Comparison of ENCODE assay signal across 17 cellular contexts in the genomic region with DNA sequence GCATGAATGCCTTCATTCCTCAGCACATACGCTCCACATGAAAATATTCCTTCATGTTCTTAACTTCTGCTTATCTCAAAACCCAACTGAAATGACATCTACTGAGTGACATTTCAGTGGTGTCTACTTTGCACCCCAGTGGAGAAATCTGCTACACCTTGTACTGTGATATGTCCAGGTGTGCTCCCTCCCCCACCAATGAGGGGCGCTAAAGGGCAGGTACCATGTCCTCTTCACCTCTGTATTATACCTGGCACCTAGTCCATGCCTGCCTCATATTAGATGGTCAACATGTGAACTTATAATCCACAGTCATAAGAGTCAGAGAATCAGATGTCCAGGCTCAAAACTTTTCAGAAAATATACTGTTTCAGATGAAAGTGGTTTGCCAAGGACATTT. TPM values are rescaled to one million over a fixed set of nuclear protein-coding genes. Genes with fewer than 3 reads are reported as not detected.
DNase-seq lines count a peak whose midpoint lies in the region; ATAC-seq and TF ChIP-seq lines count a peak whose summit lies in the region.
"Had no signal": no experiment of that assay in that cellular context is flagged by ENCODE, and none has a peak within 500 bp of the region (broad histone marks: within the 10 kb centered on the region; RNA-seq: fewer than 3 reads in every experiment).

No MANE protein-coding gene starts in this region.

- no peak overlapping the region for H3K4me3 Mint-ChIP-seq in GM23338
- H3K4me3 Mint-ChIP-seq: type B pancreatic cell had no signal

- H3K4me2 ChIP-seq in GM23338: peak overlapping the region; percentile 96; the same call in 1 of the 2 replicates

- H3K27ac ChIP-seq in GM23338 (ENCODE audit: low read depth): no peak overlapping the region
- H3K27ac ChIP-seq: psoas muscle had no signal

- H3K79me2 ChIP-seq in GM23338 (replicated peaks; ENCODE audit: insufficient read depth): peaks cover 72% of the 10 kb centered on the region

- H3K27ac Mint-ChIP-seq in activated naive CD4-positive, alpha-beta T cell treated with anti-CD3 and anti-CD28 coated beads, Interleukin-2, amount 50 U/mL, for 72 hours: no peak overlapping the region
- no peak overlapping the region for H3K27ac Mint-ChIP-seq in GM23338
- H3K27ac Mint-ChIP-seq: type B pancreatic cell had no signal

- H3K4me3 ChIP-seq in GM23338 (no peak overlapping the region), mucosa of descending colon (no peak overlapping the region)

- H3K9me2 ChIP-seq in GM23338 (ENCODE audit: insufficient read depth): no peaks in the 10 kb centered on the region

- no peak for ATAC-seq in activated naive CD4-positive, alpha-beta T cell treated with anti-CD3 and anti-CD28 coated beads, Interleukin-2, amount 50 U/mL, for 72 hours
- ATAC-seq in GM23338: no peak
- ATAC-seq in mucosa of descending colon: no peak
- ATAC-seq in GM21526 (IDR thresholded peaks at IDR 0.05; ENCODE audit: low FRiP score, unreplicated experiment): no peak
- ATAC-seq: left cardiac atrium, psoas muscle had no signal

- intact Hi-C loops in mucosa of descending colon (cut with DNase I, micrococcal nuclease): no loop called here

- peaks cover 21 to 28% of the 10 kb centered on the region in 2 donors for H3K36me3 Mint-ChIP-seq in activated naive CD4-positive, alpha-beta T cell treated with anti-CD3 and anti-CD28 coated beads, Interleukin-2, amount 50 U/mL, for 72 hours
- H3K36me3 Mint-ChIP-seq in GM23338 (ENCODE audit: low read depth): peaks cover 28% of the 10 kb centered on the region

- DNase-seq in activated naive CD4-positive, alpha-beta T cell treated with Interleukin-2 at 50 U/mL for 16 hours: peak; percentile 8
- DNase-seq in activated naive CD4-positive, alpha-beta T cell treated with anti-CD3 and anti-CD28 coated beads, Interleukin-2, amount 50 U/mL, for 72 hours (ENCODE audit: low spot score in 2 of 2): no peak
- DNase-seq in GM23338 (ENCODE audit: low spot score) (peak; percentile 46), RPMI8226 (peak; percentile 73), mucosa of descending colon (peak in 2 of 3 donors; percentile 33 to 39), SKM-1 (lab: John Stamatoyannopoulos, UW; ENCODE audit: unreplicated experiment) (no peak), NCI-H146 treated with DMSO at 0.1 percent for 48 hours (lab: John Stamatoyannopoulos, UW; ENCODE audit: unreplicated experiment) (no peak)
- DNase-seq: DMS153, head of caudate nucleus, IMR-90, left cardiac atrium, NCI-H1436, NCI-H774, psoas muscle, SHP77 treated with DMSO at 0.1 percent for 48 hours had no signal

- H3K9me3 Mint-ChIP-seq in activated naive CD4-positive, alpha-beta T cell treated with anti-CD3 and anti-CD28 coated beads, Interleukin-2, amount 50 U/mL, for 72 hours: no peaks in the 10 kb centered on the region
- no peaks in the 10 kb centered on the region for H3K9me3 Mint-ChIP-seq in GM23338
- H3K9me3 Mint-ChIP-seq: type B pancreatic cell had no signal

- peaks cover 3% of the 10 kb centered on the region; the same call in 1 of the 2 replicates for H3F3A ChIP-seq in GM23338 (replicated peaks; ENCODE audit: low read depth)

- TF ChIP-seq CTCF in GM23338 (conservative IDR thresholded peaks at IDR 0.05; ENCODE audit: low read depth in 2 of 2) (peak; percentile 66 to 75), mucosa of descending colon (IDR thresholded peaks at IDR 0.05) (no peak)

- H3K9me3 ChIP-seq in mucosa of descending colon: no peaks in the 10 kb centered on the region
- H3K9me3 ChIP-seq: psoas muscle had no signal

- H3K27me3 ChIP-seq in GM23338 (ENCODE audit: insufficient read depth): no peaks in the 10 kb centered on the region

- peaks cover 27% of the 10 kb centered on the region for H4K20me1 ChIP-seq in GM23338 (replicated peaks; ENCODE audit: insufficient read depth)

- no peak overlapping the region for H2AFZ ChIP-seq in GM23338

- H3K4me1 Mint-ChIP-seq in GM23338: peaks cover 26% of the 10 kb centered on the region

- peaks cover 25% of the 10 kb centered on the region for H3K4me1 ChIP-seq in GM23338 (ENCODE audit: insufficient read depth)
- H3K4me1 ChIP-seq in mucosa of descending colon (ENCODE audit: low read depth): peaks cover 10% of the 10 kb centered on the region

- H3K27me3 Mint-ChIP-seq in GM23338 (ENCODE audit: insufficient read depth, low read depth, poor library complexity): peaks cover 8% of the 10 kb centered on the region
- H3K27me3 Mint-ChIP-seq: type B pancreatic cell had no signal

- H3K36me3 ChIP-seq in GM23338 (ENCODE audit: insufficient read depth): peaks cover 10% of the 10 kb centered on the region; the same call in 1 of the 2 replicates
- H3K36me3 ChIP-seq in mucosa of descending colon (ENCODE audit: low read depth): no peaks in the 10 kb centered on the region

TF ChIP-seq in GM23338, 12 proteins besides CTCF, POLR2A, EP300 and RAD21 (continues in another document):
- TF ChIP-seq NANOG (IDR thresholded peaks at IDR 0.05; ENCODE audit: borderline replicate concordance) (no peak), CREB1 (CRISPR knock-in tag; IDR thresholded peaks at IDR 0.05; ENCODE audit: low read depth) (no peak), ZNF331 (CRISPR knock-in tag; IDR thresholded peaks at IDR 0.05; ENCODE audit: low read depth) (no peak), STAT1 (IDR thresholded peaks at IDR 0.05; ENCODE audit: unreplicated experiment) (no peak), EZH2phosphoT487 (IDR thresholded peaks at IDR 0.05; ENCODE audit: unreplicated experiment) (no peak), EZH2 (IDR thresholded peaks at IDR 0.05; ENCODE audit: low read depth, unreplicated experiment) (no peak), ZNF114 (CRISPR knock-in tag; IDR thresholded peaks at IDR 0.05) (no peak)
- TF ChIP-seq, protein P1, sequence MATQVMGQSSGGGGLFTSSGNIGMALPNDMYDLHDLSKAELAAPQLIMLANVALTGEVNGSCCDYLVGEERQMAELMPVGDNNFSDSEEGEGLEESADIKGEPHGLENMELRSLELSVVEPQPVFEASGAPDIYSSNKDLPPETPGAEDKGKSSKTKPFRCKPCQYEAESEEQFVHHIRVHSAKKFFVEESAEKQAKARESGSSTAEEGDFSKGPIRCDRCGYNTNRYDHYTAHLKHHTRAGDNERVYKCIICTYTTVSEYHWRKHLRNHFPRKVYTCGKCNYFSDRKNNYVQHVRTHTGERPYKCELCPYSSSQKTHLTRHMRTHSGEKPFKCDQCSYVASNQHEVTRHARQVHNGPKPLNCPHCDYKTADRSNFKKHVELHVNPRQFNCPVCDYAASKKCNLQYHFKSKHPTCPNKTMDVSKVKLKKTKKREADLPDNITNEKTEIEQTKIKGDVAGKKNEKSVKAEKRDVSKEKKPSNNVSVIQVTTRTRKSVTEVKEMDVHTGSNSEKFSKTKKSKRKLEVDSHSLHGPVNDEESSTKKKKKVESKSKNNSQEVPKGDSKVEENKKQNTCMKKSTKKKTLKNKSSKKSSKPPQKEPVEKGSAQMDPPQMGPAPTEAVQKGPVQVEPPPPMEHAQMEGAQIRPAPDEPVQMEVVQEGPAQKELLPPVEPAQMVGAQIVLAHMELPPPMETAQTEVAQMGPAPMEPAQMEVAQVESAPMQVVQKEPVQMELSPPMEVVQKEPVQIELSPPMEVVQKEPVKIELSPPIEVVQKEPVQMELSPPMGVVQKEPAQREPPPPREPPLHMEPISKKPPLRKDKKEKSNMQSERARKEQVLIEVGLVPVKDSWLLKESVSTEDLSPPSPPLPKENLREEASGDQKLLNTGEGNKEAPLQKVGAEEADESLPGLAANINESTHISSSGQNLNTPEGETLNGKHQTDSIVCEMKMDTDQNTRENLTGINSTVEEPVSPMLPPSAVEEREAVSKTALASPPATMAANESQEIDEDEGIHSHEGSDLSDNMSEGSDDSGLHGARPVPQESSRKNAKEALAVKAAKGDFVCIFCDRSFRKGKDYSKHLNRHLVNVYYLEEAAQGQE (IDR thresholded peaks at IDR 0.05; ENCODE audit: unreplicated experiment): no peak
- TF ChIP-seq, protein P2, sequence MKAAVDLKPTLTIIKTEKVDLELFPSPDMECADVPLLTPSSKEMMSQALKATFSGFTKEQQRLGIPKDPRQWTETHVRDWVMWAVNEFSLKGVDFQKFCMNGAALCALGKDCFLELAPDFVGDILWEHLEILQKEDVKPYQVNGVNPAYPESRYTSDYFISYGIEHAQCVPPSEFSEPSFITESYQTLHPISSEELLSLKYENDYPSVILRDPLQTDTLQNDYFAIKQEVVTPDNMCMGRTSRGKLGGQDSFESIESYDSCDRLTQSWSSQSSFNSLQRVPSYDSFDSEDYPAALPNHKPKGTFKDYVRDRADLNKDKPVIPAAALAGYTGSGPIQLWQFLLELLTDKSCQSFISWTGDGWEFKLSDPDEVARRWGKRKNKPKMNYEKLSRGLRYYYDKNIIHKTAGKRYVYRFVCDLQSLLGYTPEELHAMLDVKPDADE (IDR thresholded peaks at IDR 0.05): no peak

RNA-seq across cellular contexts. Expression of a gene that starts 2.1 kb away (rescaled TPM):
- total RNA-seq in activated naive CD4-positive, alpha-beta T cell treated with anti-CD3 and anti-CD28 coated beads, Interleukin-2, amount 50 U/mL, for 72 hours: 10 to 100 TPM; 28.5 to 31.4 TPM
- 32.8 and 36.9 TPM in 2 replicates for total RNA-seq in GM23338 (2014; rRNA removed; shearing (Covaris generic))
- polyA plus RNA-seq in GM23338 (2016; fragmentation: Nextera tagmentation; extraction: Ambion mirVana): 11.2 and 12.5 TPM in 2 replicates
- total RNA-seq in mucosa of descending colon: 10 to 100 TPM; 11.2 to 15.9 (median 11.5) TPM

Comparison
In these comparisons a context has a peak if more than half of its experiments do, and no peak if none do; other contexts are left out.
1. DNase-seq: peak in activated naive CD4-positive, alpha-beta T cell treated with Interleukin-2 at 50 U/mL for 16 hours (single experiment), GM23338 (single experiment), RPMI8226 (single experiment) and mucosa of descending colon (2 of 3); none in activated naive CD4-positive, alpha-beta T cell treated with anti-CD3 and anti-CD28 coated beads, Interleukin-2, amount 50 U/mL, for 72 hours (0 of 2), SKM-1 (single experiment) and NCI-H146 treated with DMSO at 0.1 percent for 48 hours (single experiment).